Comparison of ENCODE assay signal across 1 cellular context in the genomic region with DNA sequence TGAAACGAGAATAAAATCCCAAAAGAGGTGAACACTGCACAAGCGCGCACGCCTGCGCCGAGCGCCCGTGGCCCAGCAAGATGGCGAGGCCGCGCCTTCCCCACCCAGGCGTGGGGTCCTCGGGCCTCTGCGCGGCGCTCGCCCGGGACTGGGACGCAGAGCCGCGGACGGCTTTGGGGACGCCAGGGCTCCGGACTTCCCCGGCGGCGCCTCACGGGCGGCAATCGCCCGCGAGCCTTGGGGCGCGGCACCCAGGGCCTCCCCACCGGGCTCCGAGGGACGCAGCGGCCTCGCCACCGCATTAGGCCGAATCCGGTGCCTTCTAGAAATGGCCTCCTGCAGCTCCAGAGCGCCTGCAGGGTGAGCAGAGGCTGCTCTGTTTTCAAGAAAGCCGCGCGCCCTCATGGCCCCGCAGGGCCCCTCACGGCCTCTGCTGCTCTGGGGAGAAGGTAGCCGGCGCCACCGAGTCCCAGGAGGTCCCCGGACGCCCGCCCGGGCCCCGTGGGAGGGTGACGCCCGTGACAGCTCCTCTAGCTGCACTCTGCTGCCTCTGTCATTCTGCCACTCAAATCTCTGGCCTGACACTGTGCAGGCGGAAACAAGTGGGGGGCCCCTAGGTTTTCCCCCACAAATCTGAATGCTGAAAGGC.
TF ChIP-seq lines count a peak whose summit lies in the region.

No MANE protein-coding gene starts in this region.

TF ChIP-seq in GM23338, 12 proteins besides CTCF, POLR2A, EP300 and RAD21 (continued from another document):
- no peak for TF ChIP-seq ZNF462 (CRISPR knock-in tag; IDR thresholded peaks at IDR 0.05)
- no peak for TF ChIP-seq REST (IDR thresholded peaks at IDR 0.05; ENCODE audit: unreplicated experiment)
TF ChIP-seq in GM23338: peak in this region for 0.
